7 cellular contexts compared by ENCODE assay signal in the genomic region with DNA sequence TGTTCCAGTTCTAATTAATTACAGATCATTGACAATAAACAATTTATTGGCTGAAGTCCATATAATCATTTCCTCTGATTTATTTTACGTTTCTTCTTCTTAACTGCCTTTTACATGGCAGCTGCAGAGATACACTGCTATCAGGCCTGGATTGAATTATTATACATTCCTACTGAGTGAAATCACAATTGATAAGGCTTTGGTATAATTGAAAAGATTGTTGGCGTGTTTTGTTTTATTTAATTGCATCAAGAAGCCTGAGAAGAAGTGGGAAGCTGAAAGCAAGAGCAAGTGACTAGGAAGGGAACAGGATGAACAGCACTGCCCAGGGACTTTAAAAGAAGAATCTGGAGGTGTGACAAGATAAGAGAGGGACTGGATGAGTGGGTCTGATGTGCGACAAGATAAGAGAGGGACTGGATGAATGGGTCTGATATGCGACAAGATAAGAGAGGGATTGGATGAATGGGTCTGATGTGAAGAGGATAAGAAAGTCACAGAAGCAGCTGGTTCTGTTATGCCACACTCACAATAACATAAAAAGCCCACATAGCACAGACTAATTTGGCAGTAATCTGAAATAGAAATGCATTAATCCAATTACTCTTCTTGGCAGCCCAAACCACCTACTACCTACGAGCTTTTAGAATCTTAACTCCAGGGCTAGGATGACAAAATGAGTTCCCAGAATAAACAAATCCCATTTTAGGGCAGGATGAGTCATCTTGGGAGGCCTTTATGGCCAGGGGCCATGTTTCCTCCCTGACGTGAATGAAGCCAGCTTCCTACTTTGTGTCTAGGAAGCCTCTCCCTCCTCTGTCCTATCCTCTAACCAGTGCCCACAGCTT.
DNase-seq lines count a peak whose midpoint lies in the region; ATAC-seq and TF ChIP-seq lines count a peak whose summit lies in the region.

No MANE protein-coding gene starts in this region.

- intact Hi-C loops in transverse colon (cut with DNase I; ENCODE audit: low total_unique reads) = no loop called here

- TF ChIP-seq EP300 in transverse colon (IDR thresholded peaks at IDR 0.05; ENCODE audit: low read depth) = no peak

- H3K9me3 ChIP-seq in adipocyte (ENCODE audit: control insufficient read depth, low read length) (no peaks in the 10 kb centered on the region), transverse colon (no peaks in the 10 kb centered on the region)

- DNase-seq in HuH-7.5 (ENCODE audit: low spot score) (peak; percentile 8), adipocyte (ENCODE audit: low read depth) (peak; percentile 90), iris pigment epithelial cell (ENCODE audit: low read depth) (peak; percentile 71), transverse colon (peak; percentile 25), T-helper 1 cell (no peak), HUDEP-2 (lab: John Stamatoyannopoulos, UW; ENCODE audit: unreplicated experiment in 76 of 76) (no peak)

- no peak for ATAC-seq in HG03457 (IDR thresholded peaks at IDR 0.05; ENCODE audit: unreplicated experiment)

- TF ChIP-seq CTCF in transverse colon (IDR thresholded peaks at IDR 0.05) = no peak

- peak overlapping the region in 2 of 4 donors; percentile 44 to 49 for H3K27ac ChIP-seq in transverse colon

- TF ChIP-seq POLR2A in transverse colon (IDR thresholded peaks at IDR 0.05) = no peak

- in situ Hi-C loops in transverse colon (cut with MboI; ENCODE audit: low pct_ligation_motif_present in 1 of 4, low pct_unique_long_range_greater_than_20kb in 1 of 4, low sequenced_read_pairs in 3 of 4) = no loop called here

- no peaks in the 10 kb centered on the region for H3K36me3 ChIP-seq in adipocyte (ENCODE audit: control insufficient read depth, insufficient read depth, low read length, severe bottlenecking)
- no peaks in the 10 kb centered on the region for H3K36me3 ChIP-seq in transverse colon

- H3K4me1 ChIP-seq in adipocyte (ENCODE audit: control insufficient read depth, insufficient read depth, low read length) (peaks cover 9% of the 10 kb centered on the region), transverse colon (peaks cover 0 to 7% (median 0%) of the 10 kb centered on the region in 4 donors)

- no peaks in the 10 kb centered on the region for H3K27me3 ChIP-seq in adipocyte (replicated peaks; ENCODE audit: control insufficient read depth, insufficient read depth, low read length)
- H3K27me3 ChIP-seq in transverse colon = no peaks in the 10 kb centered on the region

- no peak overlapping the region for H3K9ac ChIP-seq in adipocyte (ENCODE audit: low read length)

- WGBS in transverse colon (ENCODE audit: low coverage in 1 of 2), 2 donors = 37 to 48% methylated on average over 6 of the region's 6 CpGs

- H3K4me3 ChIP-seq in adipocyte (ENCODE audit: low read length) = peak overlapping the region; percentile 8
- H3K4me3 ChIP-seq in transverse colon = no peak overlapping the region

Comparison
In these comparisons a context has a peak if more than half of its experiments do, and no peak if none do; other contexts are left out.
1. DNase-seq: peak in HuH-7.5 (single experiment), adipocyte (single experiment), iris pigment epithelial cell (single experiment) and transverse colon (single experiment); none in T-helper 1 cell (0 of 5) and HUDEP-2 (0 of 76).